Comparison of ENCODE assay signal across 8 cellular contexts in the genomic region with DNA sequence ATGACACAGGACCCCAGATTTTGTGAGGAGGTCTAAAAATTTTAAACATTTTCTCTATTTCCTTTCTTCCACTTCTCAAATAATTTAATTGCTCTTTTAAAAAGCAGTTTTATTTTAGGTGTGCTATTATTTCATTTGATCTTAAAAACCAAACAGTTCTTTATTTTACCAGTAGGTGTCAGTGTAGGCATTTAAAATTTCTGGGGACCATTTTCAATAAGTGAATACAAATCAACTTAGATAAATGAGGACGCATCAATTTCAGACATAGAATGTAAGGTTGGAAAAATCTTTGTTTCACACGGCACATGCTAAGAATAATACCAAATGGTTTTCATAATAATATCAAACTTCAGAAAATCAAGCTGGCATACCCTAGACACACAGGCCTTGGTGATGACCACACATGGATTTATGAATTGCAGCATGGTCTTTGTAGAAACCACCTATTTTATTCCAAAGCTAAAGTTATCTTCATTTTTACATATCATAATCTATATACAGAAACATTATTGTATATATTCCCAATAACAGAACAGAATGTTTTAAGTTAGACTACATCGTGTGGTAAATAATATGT.
A peak's percentile ranks its signal among the peaks of the same experiment; 100 is the strongest.
DNase-seq lines count a peak whose midpoint lies in the region; ATAC-seq, FAIRE-seq and TF ChIP-seq lines count a peak whose summit lies in the region.

No MANE protein-coding gene starts in this region.

- H3K4me1 Mint-ChIP-seq in endodermal cell: no peaks in the 10 kb centered on the region
- H3K4me1 Mint-ChIP-seq in activated naive CD4-positive, alpha-beta T cell treated with anti-CD3 and anti-CD28 coated beads for 36 hours (ENCODE audit: low read depth): no peaks in the 10 kb centered on the region

- intact Hi-C loops in A673 (cut with micrococcal nuclease; ENCODE audit: unreplicated experiment): loop anchor here (2.0 to 5.0 kb wide), 2 partner anchors 583 to 694 kb away; no protein-coding TSS in a partner anchor
- intact Hi-C loops in pancreas (cut with DNase I): loop anchor here in 2 of 3 donors (5.0 to 10.0 kb wide), 2 partner anchors 591 to 594 kb away; no protein-coding TSS in a partner anchor
- intact Hi-C loops in activated naive CD4-positive, alpha-beta T cell treated with anti-CD3 and anti-CD28 coated beads for 36 hours (cut with micrococcal nuclease): loop anchor here (1.0 to 5.0 kb wide), 7 partner anchors 127 to 1344 kb away; a partner anchor contains a TSS

- no peaks in the 10 kb centered on the region for H3K9me2 ChIP-seq in GM23248 (ENCODE audit: insufficient read depth)

- CTCF ChIA-PET in A673 (lab: Charles Lee): no interaction called here
- CTCF ChIA-PET in activated naive CD4-positive, alpha-beta T cell treated with anti-CD3 and anti-CD28 coated beads for 36 hours (lab: Charles Lee): interaction anchor here (0.8 to 1.8 kb wide), 7 partner anchors 10 to 697 kb away, joined by 3 to 5 read pairs (median 3); no protein-coding TSS in a partner anchor

- H3K4me1 ChIP-seq in A673 (ENCODE audit: insufficient read depth, low read length, poor library complexity, severe bottlenecking) (no peaks in the 10 kb centered on the region), GM23248 (ENCODE audit: insufficient read depth) (no peaks in the 10 kb centered on the region), endodermal cell (ENCODE audit: control insufficient read depth, insufficient read depth, low read length) (no peaks in the 10 kb centered on the region), pancreas (no peaks in the 10 kb centered on the region)

- H3K4me2 ChIP-seq in GM23248 (ENCODE audit: unreplicated experiment): no peak overlapping the region

- H3K36me3 ChIP-seq in A673 (ENCODE audit: insufficient read depth, low read length, poor library complexity, severe bottlenecking) (no peaks in the 10 kb centered on the region), GM23248 (ENCODE audit: low read depth) (no peaks in the 10 kb centered on the region), endodermal cell (ENCODE audit: control insufficient read depth, insufficient read depth, low read length) (no peaks in the 10 kb centered on the region), pancreas (no peaks in the 10 kb centered on the region)

- no peaks in the 10 kb centered on the region for H3K79me2 ChIP-seq in GM23248 (ENCODE audit: insufficient read depth)

- no peak overlapping the region for H3K27ac ChIP-seq in A673 (ENCODE audit: low read depth, low read length, poor library complexity, severe bottlenecking)
- H3K27ac ChIP-seq in GM23248: no peak overlapping the region
- H3K27ac ChIP-seq in endodermal cell (ENCODE audit: low read depth, low read length): no peak overlapping the region
- H3K27ac ChIP-seq in pancreas: no peak overlapping the region

- peaks cover 76% of the 10 kb centered on the region for H3K27me3 ChIP-seq in A673 (replicated peaks; ENCODE audit: insufficient read depth, low read depth, low read length, poor library complexity)
- no peaks in the 10 kb centered on the region for H3K27me3 ChIP-seq in GM23248 (replicated peaks; ENCODE audit: insufficient read depth)
- no peaks in the 10 kb centered on the region for H3K27me3 ChIP-seq in endodermal cell (ENCODE audit: control insufficient read depth, insufficient read depth, low read length, poor library complexity, severe bottlenecking)
- H3K27me3 ChIP-seq in pancreas: no peaks in the 10 kb centered on the region

- H2AFZ ChIP-seq in GM23248: no peak overlapping the region

- peak in 3 of 4 donors; percentile 46 to 60 (median 60) for ATAC-seq in pancreas
- no peak for ATAC-seq in GM18909 (IDR thresholded peaks at IDR 0.05; ENCODE audit: poor library complexity, unreplicated experiment)

- peak; percentile 45 for DNase-seq in A673 (ENCODE audit: low spot score)
- DNase-seq in GM23248: peak; percentile 41
- peak; percentile 50 for DNase-seq in NCI-H748 treated with DMSO at 0.1 percent for 48 hours (lab: John Stamatoyannopoulos, UW)
- DNase-seq in endodermal cell: no peak
- no peak for DNase-seq in pancreas
- no peak for DNase-seq in activated naive CD4-positive, alpha-beta T cell treated with anti-CD3 and anti-CD28 coated beads for 36 hours
- no peak for DNase-seq in activated CD4-positive, alpha-beta T cell treated with anti-CD3 and anti-CD28 coated beads, Interleukin-2, amount 50 U/mL, for 48 hours

- no peaks in the 10 kb centered on the region for H3F3A ChIP-seq in GM23248 (ENCODE audit: insufficient read depth)

- in situ Hi-C loops in GM23248 (cut with MboI): loop anchor here (10.0 kb wide), 1 partner anchor 591 kb away; no protein-coding TSS in a partner anchor

- H3K27me3 Mint-ChIP-seq in endodermal cell (ENCODE audit: insufficient read depth): no peaks in the 10 kb centered on the region
- peaks cover 2% of the 10 kb centered on the region for H3K27me3 Mint-ChIP-seq in activated naive CD4-positive, alpha-beta T cell treated with anti-CD3 and anti-CD28 coated beads for 36 hours (ENCODE audit: low read depth)

- H3K27ac Mint-ChIP-seq in endodermal cell: no peak overlapping the region
- H3K27ac Mint-ChIP-seq in activated naive CD4-positive, alpha-beta T cell treated with anti-CD3 and anti-CD28 coated beads for 36 hours: no peak overlapping the region

- TF ChIP-seq CTCF in A673 (conservative IDR thresholded peaks at IDR 0.05; ENCODE audit: low read depth, low read length) (peak; percentile 64), endodermal cell (conservative IDR thresholded peaks at IDR 0.05) (peak; percentile 85), pancreas (IDR thresholded peaks at IDR 0.05) (peak; percentile 16 to 72 (median 48))

- POLR2A ChIA-PET in A673 (lab: Charles Lee; ENCODE audit: low non-redundant PET): no interaction called here

- H3K4me3 Mint-ChIP-seq in endodermal cell: no peak overlapping the region
- H3K4me3 Mint-ChIP-seq in activated naive CD4-positive, alpha-beta T cell treated with anti-CD3 and anti-CD28 coated beads for 36 hours: no peak overlapping the region

- peak; percentile 91 for FAIRE-seq in pancreas (lab: Jason Lieb, UNC)

- BruUV-seq in A673 (replicated peaks; lab: Mats Ljungman, UMichigan): no TSS peak

- 35 to 36% methylated on average over 3 of the region's 3 CpGs for WGBS in GM23248 (ENCODE audit: low coverage in 1 of 2, low lambda C conversion rate in 2 of 2, missing lambda C conversion rate in 2 of 2), 2 experiments
- 56% methylated on average over 3 of the region's 3 CpGs; no CpG with 5 or more reads in 1 of the 2 experiments for WGBS in endodermal cell (ENCODE audit: insufficient coverage in 1 of 2, insufficient read length in 1 of 2), 2 experiments
- 36% methylated on average over 3 of the region's 3 CpGs for WGBS in pancreas, 2 donors

- no peaks in the 10 kb centered on the region for H4K20me1 ChIP-seq in GM23248 (ENCODE audit: insufficient read depth)

- H3K9ac ChIP-seq in GM23248: no peak overlapping the region
- H3K9ac ChIP-seq in endodermal cell (ENCODE audit: extremely low read depth, low read length, poor library complexity, severe bottlenecking): no peak overlapping the region

- no peaks in the 10 kb centered on the region for H3K36me3 Mint-ChIP-seq in endodermal cell (ENCODE audit: low read depth)
- H3K36me3 Mint-ChIP-seq in activated naive CD4-positive, alpha-beta T cell treated with anti-CD3 and anti-CD28 coated beads for 36 hours (ENCODE audit: low read depth): no peaks in the 10 kb centered on the region

- no peaks in the 10 kb centered on the region for H3K9me3 Mint-ChIP-seq in endodermal cell
- no peaks in the 10 kb centered on the region for H3K9me3 Mint-ChIP-seq in activated naive CD4-positive, alpha-beta T cell treated with anti-CD3 and anti-CD28 coated beads for 36 hours

- no peaks in the 10 kb centered on the region for H3K9me3 ChIP-seq in A673 (ENCODE audit: low read depth, low read length, poor library complexity, severe bottlenecking)
- H3K9me3 ChIP-seq in GM23248 (ENCODE audit: low read depth): no peaks in the 10 kb centered on the region
- H3K9me3 ChIP-seq in endodermal cell (ENCODE audit: control insufficient read depth, low read length): no peaks in the 10 kb centered on the region
- no peaks in the 10 kb centered on the region for H3K9me3 ChIP-seq in pancreas

- no peak overlapping the region for H3K4me3 ChIP-seq in A673 (ENCODE audit: low read depth, low read length, poor library complexity, severe bottlenecking)
- H3K4me3 ChIP-seq in GM23248: no peak overlapping the region
- H3K4me3 ChIP-seq in endodermal cell (ENCODE audit: low read length): no peak overlapping the region
- H3K4me3 ChIP-seq in pancreas: no peak overlapping the region

Comparison
In these comparisons a context has a peak if more than half of its experiments do, and no peak if none do; other contexts are left out.
1. DNase-seq: peak in A673 (single experiment), GM23248 (single experiment) and NCI-H748 treated with DMSO at 0.1 percent for 48 hours (single experiment); none in endodermal cell (single experiment), pancreas (0 of 6), activated naive CD4-positive, alpha-beta T cell treated with anti-CD3 and anti-CD28 coated beads for 36 hours (single experiment) and activated CD4-positive, alpha-beta T cell treated with anti-CD3 and anti-CD28 coated beads, Interleukin-2, amount 50 U/mL, for 48 hours (0 of 2).
2. Peak in every context shown above with its lines, with median percentiles within 50 percentile points of each other: CTCF ChIP-seq.